ENCODE assay signal across 8 cellular contexts in genomic region chr11:37858806-37859537, GRCh38.
DNase-seq lines count a peak whose midpoint lies in the region; ATAC-seq, FAIRE-seq and TF ChIP-seq lines count a peak whose summit lies in the region.
"Not testable (repeated sequence)": the region's sequence is repeated elsewhere in the genome, so short reads cannot be mapped to it uniquely, and the experiment has no call there.

No MANE protein-coding gene starts in this region.

- H3K9me1 ChIP-seq in K562 (ENCODE audit: control insufficient read depth, insufficient read depth, low read length) = not testable (repeated sequence)

- TF ChIP-seq POLR2A in K562 (conservative IDR thresholded peaks at IDR 0.05) = not testable (repeated sequence)

- TF ChIP-seq RAD21 in K562 (CRISPR knock-in tag; conservative IDR thresholded peaks at IDR 0.05 in 1 of 2, IDR thresholded peaks at IDR 0.05 in 1 of 2) = not testable (repeated sequence)

- H4K8ac ChIP-seq in trophoblast cell (ENCODE audit: low read depth, low read length) = not testable (repeated sequence)

- not testable (repeated sequence) for H2BK12ac ChIP-seq in trophoblast cell (ENCODE audit: low read length)

- not testable (repeated sequence) for H2AK5ac ChIP-seq in trophoblast cell (ENCODE audit: low read length)

- not testable (repeated sequence) for H3K79me1 ChIP-seq in trophoblast cell (ENCODE audit: low read length)

- TF ChIP-seq EP300 in K562 (IDR thresholded peaks at IDR 0.05; ENCODE audit: low read length) = not testable (repeated sequence)

- not testable (repeated sequence) for H3K27me3 Mint-ChIP-seq in mesothelial cell of epicardium (ENCODE audit: low read depth)

- not testable (repeated sequence) for H3K27me3 ChIP-seq in HUES48 (ENCODE audit: control insufficient read depth, insufficient read depth, low read length); K562 (ENCODE audit: control insufficient read depth in 2 of 2, insufficient read depth in 2 of 2, low read length in 2 of 2); trophoblast cell (ENCODE audit: insufficient read depth, low read length)

- peak; percentile 12 for DNase-seq in DMS53 (lab: John Stamatoyannopoulos, UW)
- DNase-seq in NCI-H69 (lab: John Stamatoyannopoulos, UW) = peak; percentile 16
- DNase-seq in OCI-M1 (lab: John Stamatoyannopoulos, UW) = peak; percentile 51
- not testable (repeated sequence) for DNase-seq in K562 (ENCODE audit: extremely low read depth in 1 of 4, low spot score in 3 of 4); mesothelial cell of epicardium (ENCODE audit: low spot score in 2 of 2, unreplicated experiment in 2 of 2); trophoblast cell
- peak; percentile 75 for DNase-seq in islet precursor cell

- not testable (repeated sequence) for H3K9me3 Mint-ChIP-seq in mesothelial cell of epicardium

- H2BK5ac ChIP-seq in trophoblast cell (ENCODE audit: low read depth, low read length, poor library complexity) = peak overlapping the region; percentile 21

- not testable (repeated sequence) for BruUV-seq in K562 (replicated peaks; lab: Mats Ljungman, UMichigan)

- H3K14ac ChIP-seq in trophoblast cell (ENCODE audit: low read length) = not testable (repeated sequence)

- CTCF ChIA-PET in K562 (lab: Yijun Ruan, JAX; ENCODE audit: low intra/inter-chr PET ratio) = not testable (repeated sequence)

- H3K9me3 ChIP-seq in HUES48 (ENCODE audit: control insufficient read depth, insufficient read depth, low read length); K562 (replicated peaks; ENCODE audit: control insufficient read depth, insufficient read depth, low read depth, low read length); trophoblast cell (ENCODE audit: insufficient read depth, low read depth, low read length): not testable (repeated sequence)

- H2AFZ ChIP-seq in K562 (ENCODE audit: low read depth, low read length); trophoblast cell (ENCODE audit: insufficient read depth, low read length, poor library complexity): not testable (repeated sequence)

- not testable (repeated sequence) for ATAC-seq in K562

- in situ Hi-C loops in K562 (cut with MboI) = not testable (repeated sequence)

- H3K4me3 Mint-ChIP-seq in mesothelial cell of epicardium = not testable (repeated sequence)

- TF ChIP-seq CTCF in K562 (IDR thresholded peaks at IDR 0.05 in 2 of 3, conservative IDR thresholded peaks at IDR 0.05 in 1 of 3; ENCODE audit: insufficient read depth in 2 of 3, low read depth in 1 of 3, low read length in 3 of 3); mesothelial cell of epicardium (IDR thresholded peaks at IDR 0.05; ENCODE audit: unreplicated experiment): not testable (repeated sequence)

- H3K18ac ChIP-seq in trophoblast cell (ENCODE audit: low read length) = not testable (repeated sequence)

- peak overlapping the region; percentile 28 for H3K27ac ChIP-seq in HUES48 (ENCODE audit: low read depth, low read length)
- H3K27ac ChIP-seq in K562 (ENCODE audit: extremely low read depth, low read depth, low read length); trophoblast cell (ENCODE audit: low read depth, low read length): not testable (repeated sequence)

- not testable (repeated sequence) for H3K4me1 ChIP-seq in HUES48 (ENCODE audit: control insufficient read depth, insufficient read depth, low read length); K562 (replicated peaks in 1 of 2; ENCODE audit: control insufficient read depth in 2 of 2, insufficient read depth in 2 of 2, low read length in 2 of 2); trophoblast cell (ENCODE audit: control insufficient read depth in 1 of 2, insufficient read depth in 2 of 2, low read length in 2 of 2)

- not testable (repeated sequence) for H3K4me1 Mint-ChIP-seq in mesothelial cell of epicardium

- H3K4ac ChIP-seq in trophoblast cell (ENCODE audit: low read depth, low read length) = not testable (repeated sequence)

- not testable (repeated sequence) for H3K4me2 ChIP-seq in K562 (ENCODE audit: insufficient read depth, low read length); trophoblast cell (ENCODE audit: low read length)

- intact Hi-C loops in K562 (cut with micrococcal nuclease) = not testable (repeated sequence)

- H3K9ac ChIP-seq in HUES48 (ENCODE audit: low read depth, low read length); K562 (ENCODE audit: insufficient read depth in 1 of 2, low read depth in 2 of 2, low read length in 2 of 2); trophoblast cell (ENCODE audit: low read length): not testable (repeated sequence)

- not testable (repeated sequence) for H4K20me1 ChIP-seq in K562 (replicated peaks; ENCODE audit: control insufficient read depth, insufficient read depth, low read length)

- not testable (repeated sequence) for H3K79me2 ChIP-seq in K562 (ENCODE audit: control insufficient read depth, insufficient read depth, low read length); trophoblast cell (ENCODE audit: control insufficient read depth, insufficient read depth, low read length, poor library complexity)

- H2BK120ac ChIP-seq in trophoblast cell (ENCODE audit: insufficient read depth, low read length, poor library complexity) = not testable (repeated sequence)

- POLR2A ChIA-PET in K562 (lab: Yijun Ruan, JAX) = not testable (repeated sequence)

- H3K36me3 Mint-ChIP-seq in mesothelial cell of epicardium = not testable (repeated sequence)

- 4% methylated on average over 7 of the region's 7 CpGs for WGBS in K562 (ENCODE audit: insufficient coverage, low coverage, missing lambda C conversion rate)
- no CpG with 5 or more reads among the region's 7 CpGs for WGBS in trophoblast cell (ENCODE audit: extremely low coverage, insufficient coverage, insufficient read length)

- H3K4me3 ChIP-seq in HUES48 (ENCODE audit: low read depth, low read length); K562; trophoblast cell (ENCODE audit: low read depth, low read length): not testable (repeated sequence)

- H3K27ac Mint-ChIP-seq in mesothelial cell of epicardium = peak overlapping the region; percentile 12

- H3K23ac ChIP-seq in trophoblast cell (ENCODE audit: low read length) = not testable (repeated sequence)

- H4K12ac ChIP-seq in trophoblast cell (ENCODE audit: low read depth, low read length) = not testable (repeated sequence)

- H3K36me3 ChIP-seq in HUES48 (ENCODE audit: control insufficient read depth, insufficient read depth, low read length); K562 (ENCODE audit: control insufficient read depth, insufficient read depth, low read length); trophoblast cell (ENCODE audit: control insufficient read depth in 1 of 2, insufficient read depth in 2 of 2, low read length in 2 of 2): not testable (repeated sequence)

- H4K91ac ChIP-seq in trophoblast cell (ENCODE audit: low read depth, low read length) = not testable (repeated sequence)

- not testable (repeated sequence) for FAIRE-seq in K562 (lab: Jason Lieb, UNC)

TF ChIP-seq in K562, 482 proteins besides CTCF, POLR2A, EP300 and RAD21 (continues in another document):
- TF ChIP-seq TEAD2 (tag; IDR thresholded peaks at IDR 0.05) = peak; percentile 40; the same call in 1 of the 2 replicates
- peak; percentile 64; the same call in 1 of the 2 replicates for TF ChIP-seq ZNF592 (IDR thresholded peaks at IDR 0.05)
- TF ChIP-seq ZNF639 (CRISPR knock-in tag; conservative IDR thresholded peaks at IDR 0.05 in 1 of 2, IDR thresholded peaks at IDR 0.05 in 1 of 2) = peak in 1 of 2 experiments; percentile 55; a peak in 1 of 4 replicates
